Comparison of ENCODE assay signal across 1 cellular context in the genomic region with DNA sequence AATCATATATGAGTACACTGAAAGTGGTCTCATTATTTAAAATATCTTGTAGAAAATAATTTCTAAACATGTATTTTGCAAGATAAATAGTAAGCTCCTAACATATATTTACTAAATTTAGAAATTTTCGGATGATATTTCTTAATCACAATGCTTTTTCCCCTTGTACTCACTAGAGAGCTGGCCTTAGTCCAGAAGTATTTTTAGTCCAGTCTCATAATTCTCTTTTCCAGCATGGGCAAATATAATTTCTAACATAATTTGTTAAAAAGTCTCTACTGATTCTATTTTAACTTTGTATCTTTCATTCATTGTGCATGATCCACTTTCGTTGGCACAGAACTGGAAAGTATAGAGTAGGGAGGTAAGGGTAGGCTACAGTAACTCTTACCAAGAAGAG.
TF ChIP-seq lines count a peak whose summit lies in the region.

No MANE protein-coding gene starts in this region.

TF ChIP-seq in IMR-90, 13 proteins besides CTCF, POLR2A, EP300 and RAD21:
- no peak for TF ChIP-seq SMC3 (IDR thresholded peaks at IDR 0.05; ENCODE audit: low read depth, low read length)
